14 cellular contexts compared by ENCODE assay signal in genomic region chr14:99937475-99938244, GRCh38.
DNase-seq lines count a peak whose midpoint lies in the region; ATAC-seq, FAIRE-seq and TF ChIP-seq lines count a peak whose summit lies in the region.
"Had no signal": no experiment of that assay in that cellular context is flagged by ENCODE, and none has a peak within 500 bp of the region (broad histone marks: within the 10 kb centered on the region; RNA-seq: fewer than 3 reads in every experiment).

No MANE protein-coding gene starts in this region.

- no peaks in the 10 kb centered on the region for H3K27me3 ChIP-seq in H7 (ENCODE audit: control insufficient read depth, insufficient read depth, low read length)
- no peaks in the 10 kb centered on the region for H3K27me3 ChIP-seq in small intestine (ENCODE audit: control insufficient read depth in 2 of 2, insufficient read depth in 2 of 2, low read length in 2 of 2)

- DNase-seq in H7: peak; percentile 36
- DNase-seq in small intestine: peak; percentile 54
- DNase-seq in activated CD4-positive, alpha-beta T cell treated with anti-CD3 and anti-CD28 coated beads for 1 hour: no peak
- no peak for DNase-seq in GM10266 (ENCODE audit: extremely low spot score)
- DNase-seq in Ammon's horn (ENCODE audit: low spot score): no peak
- DNase-seq: activated B cell treated with CpG ODN at 0.5 μM for 24 hours; effector CD8-positive, alpha-beta T cell; EL; hippocampal formation; NCI-H1694; NCI-H345 had no signal

- no peak for FAIRE-seq in small intestine (lab: Jason Lieb, UNC)

- H3K4me3 ChIP-seq in H7 (ENCODE audit: insufficient read depth, low read depth, low read length) (no peak overlapping the region), small intestine (ENCODE audit: low read depth in 1 of 2, low read length in 2 of 2) (no peak overlapping the region)

- H3K36me3 ChIP-seq in H7 (replicated peaks; ENCODE audit: control insufficient read depth, insufficient read depth, low read length) (no peaks in the 10 kb centered on the region), small intestine (ENCODE audit: control insufficient read depth in 2 of 2, insufficient read depth in 2 of 2, low read length in 2 of 2) (no peaks in the 10 kb centered on the region)

- ATAC-seq in GM19035 (IDR thresholded peaks at IDR 0.05; ENCODE audit: unreplicated experiment): peak; percentile 19
- ATAC-seq in HG03439 (IDR thresholded peaks at IDR 0.05; ENCODE audit: unreplicated experiment): peak; percentile 23
- no peak for ATAC-seq in GM19328 (IDR thresholded peaks at IDR 0.05; ENCODE audit: unreplicated experiment)

- TF ChIP-seq CTCF in GM10266 (IDR thresholded peaks at IDR 0.05; ENCODE audit: control insufficient read depth, insufficient read depth, low read depth, missing control alignments): no peak

- WGBS in small intestine, 3 donors: 36 to 61% (median 47%) methylated on average over 14 of the region's 14 CpGs

- no peaks in the 10 kb centered on the region for H3K9me3 ChIP-seq in small intestine (ENCODE audit: control insufficient read depth, low read depth)

- H3K27ac ChIP-seq in small intestine (ENCODE audit: low read depth in 1 of 2, low read length in 1 of 2): no peak overlapping the region

- H3K4me1 ChIP-seq in small intestine (ENCODE audit: control insufficient read depth in 2 of 2, insufficient read depth in 1 of 2, low read depth in 1 of 2, low read length in 1 of 2): no peaks in the 10 kb centered on the region

Comparison
In these comparisons a context has a peak if more than half of its experiments do, and no peak if none do; other contexts are left out.
1. DNase-seq: peak in H7 (single experiment) and small intestine (single experiment); none in activated CD4-positive, alpha-beta T cell treated with anti-CD3 and anti-CD28 coated beads for 1 hour (single experiment), GM10266 (single experiment) and Ammon's horn (single experiment).